ENCODE assay signal across 11 cellular contexts in genomic region chr1:185434721-185435120, GRCh38.
"Had no signal": no experiment of that assay in that cellular context is flagged by ENCODE, and none has a peak within 500 bp of the region (broad histone marks: within the 10 kb centered on the region; RNA-seq: fewer than 3 reads in every experiment).

No MANE protein-coding gene starts in this region.

- H3K4me1 ChIP-seq: HAP-1 had no signal

- H3K27ac ChIP-seq: GM23248 had no signal

- H3K9ac ChIP-seq: GM23248 had no signal

- H3K4me3 ChIP-seq: GM23248, GM23338, HAP-1 had no signal

- H2AFZ ChIP-seq: GM23248, GM23338 had no signal

- DNase-seq: GM23248, GOT3, H7, H9, HCEC 1CT, HFFc6 had no signal

- H3K36me3 ChIP-seq: HAP-1 had no signal

- FAIRE-seq: H1, H54 had no signal

- H3K9me3 ChIP-seq: HAP-1 had no signal

- ATAC-seq: GM23338, HCT116 had no signal

- H3K4me2 ChIP-seq: GM23338 had no signal
